In genomic region chr16:153870-154222, GRCh38 we compare ENCODE assay signal across 10 cellular contexts. TPM values are rescaled to one million over a fixed set of nuclear protein-coding genes. Genes with fewer than 3 reads are reported as not detected.
"Had no signal": no experiment of that assay in that cellular context is flagged by ENCODE, and none has a peak within 500 bp of the region (broad histone marks: within the 10 kb centered on the region; RNA-seq: fewer than 3 reads in every experiment).

No MANE protein-coding gene starts in this region.

RNA-seq across cellular contexts. Expression of gene HBZ, which starts 1.4 kb away (rescaled TPM):
- total RNA-seq: gastroesophageal sphincter, heart right ventricle, osteoblast, prostate gland, SJSA1, stomach, thoracic aorta, ureter had no signal
- polyA plus RNA-seq: neural cell, small intestine, stomach had no signal

RNA-seq across cellular contexts. Expression of gene HBM, which starts 11.9 kb away (rescaled TPM):
- total RNA-seq: osteoblast, prostate gland, SJSA1, thoracic aorta, ureter had no signal
- polyA plus RNA-seq: heart right ventricle, neural cell, small intestine, stomach had no signal

RNA-seq across cellular contexts. Expression of gene HBA2, which starts 18.8 kb away (rescaled TPM):
- total RNA-seq: osteoblast, SJSA1 had no signal
- polyA plus RNA-seq: neural cell had no signal

RNA-seq across cellular contexts. Expression of gene HBA1, which starts 22.6 kb away (rescaled TPM):
- total RNA-seq: osteoblast, SJSA1 had no signal
- polyA plus RNA-seq: neural cell had no signal
